6 cellular contexts compared by ENCODE assay signal in genomic region chr2:45460825-45461224, GRCh38.
"Had no signal": no experiment of that assay in that cellular context is flagged by ENCODE, and none has a peak within 500 bp of the region (broad histone marks: within the 10 kb centered on the region; RNA-seq: fewer than 3 reads in every experiment).

No MANE protein-coding gene starts in this region.

- H3K4me3 ChIP-seq: GM23338 had no signal

- H3K27ac Mint-ChIP-seq: GM23338, H9, IgD-negative memory B cell had no signal

- H3K4me2 ChIP-seq: GM23338 had no signal

- ATAC-seq: GM23338, HepG2 had no signal

- H3K27ac ChIP-seq: HL-60 had no signal

- DNase-seq: H9, HCEC 1CT had no signal

- H3K4me3 Mint-ChIP-seq: GM23338, H9, IgD-negative memory B cell had no signal

- H3K27me3 Mint-ChIP-seq: IgD-negative memory B cell had no signal

- H2AFZ ChIP-seq: GM23338 had no signal
